Comparison of ENCODE assay signal across 8 cellular contexts in genomic region chr2:69829243-69830044, GRCh38. TPM values are rescaled to one million over a fixed set of nuclear protein-coding genes. Genes with fewer than 3 reads are reported as not detected.
DNase-seq lines count a peak whose midpoint lies in the region; ATAC-seq and TF ChIP-seq lines count a peak whose summit lies in the region.

Gene GMCL1 (plus strand): TSS chr2:69829660. CDS start chr2:69829893, 233 bp downstream.

- H2BK20ac ChIP-seq in IMR-90 (ENCODE audit: low read depth, low read length) = no peak within 1 kb of the TSS

- no peaks in the 10 kb centered on the region for H3K9me2 ChIP-seq in OCI-LY7 (ENCODE audit: insufficient read depth, low read length)

- CTCF ChIA-PET in IMR-90 (lab: Yijun Ruan, JAX) (no interaction called here), OCI-LY7 (lab: Charles Lee; ENCODE audit: unreplicated experiment) (interaction anchor here (0.6 kb wide), 1 partner anchor 104 kb away, joined by 3 read pairs; no protein-coding TSS in a partner anchor)

- H3K27ac ChIP-seq in IMR-90 (ENCODE audit: insufficient read depth, low read length) = peak within 1 kb of the TSS; percentile 80
- peak within 1 kb of the TSS; percentile 65 for H3K27ac ChIP-seq in OCI-LY7 (ENCODE audit: low read depth, low read length, poor library complexity, severe bottlenecking)

- TF ChIP-seq POLR2A in IMR-90 (IDR thresholded peaks at IDR 0.05; ENCODE audit: low read depth, low read length) = peak; percentile 86

- H2AK5ac ChIP-seq in IMR-90 (ENCODE audit: low read depth, low read length) = peak within 1 kb of the TSS; percentile 86; the same call in 1 of the 2 replicates

- H2BK120ac ChIP-seq in IMR-90 (ENCODE audit: low read depth, low read length) = peak within 1 kb of the TSS; percentile 74

- H3K4me1 ChIP-seq in IMR-90 (ENCODE audit: control insufficient read depth, insufficient read depth, low read length) (0 out of 2 replicates have a peak, but pooled peaks cover 2% of the 10 kb centered on the region), OCI-LY7 (ENCODE audit: insufficient read depth, low read length, poor library complexity, severe bottlenecking) (peaks cover 27% of the 10 kb centered on the region), mononuclear cell (ENCODE audit: insufficient read depth, low read length) (peaks cover 24% of the 10 kb centered on the region)

- no peaks in the 10 kb centered on the region for H3K9me3 ChIP-seq in IMR-90 (ENCODE audit: control insufficient read depth, insufficient read depth, low read length)
- no peaks in the 10 kb centered on the region for H3K9me3 ChIP-seq in OCI-LY7 (ENCODE audit: low read length)
- H3K9me3 ChIP-seq in mononuclear cell (ENCODE audit: low read depth, low read length) = no peaks in the 10 kb centered on the region

- peak within 1 kb of the TSS; percentile 99 for H4K8ac ChIP-seq in IMR-90 (ENCODE audit: low read depth in 2 of 2, low read length in 2 of 2)

- H3K27me3 ChIP-seq in IMR-90 (ENCODE audit: control insufficient read depth, insufficient read depth, low read length) = no peaks in the 10 kb centered on the region
- H3K27me3 ChIP-seq in mononuclear cell (ENCODE audit: insufficient read depth, low read length) = no peaks in the 10 kb centered on the region

- TF ChIP-seq CTCF in IMR-90 (conservative IDR thresholded peaks at IDR 0.05; ENCODE audit: low read depth, low read length) = no peak
- TF ChIP-seq CTCF in OCI-LY7 (conservative IDR thresholded peaks at IDR 0.05; ENCODE audit: low read length) = no peak
- no peak for TF ChIP-seq CTCF in epithelial cell of esophagus (IDR thresholded peaks at IDR 0.05; ENCODE audit: insufficient read depth, low read depth, low read length, missing control alignments)

- peak; percentile 92 for DNase-seq in DMS114 treated with DMSO at 0.1 percent for 48 hours (lab: John Stamatoyannopoulos, UW; ENCODE audit: unreplicated experiment)
- peak; percentile 94 for DNase-seq in IMR-90
- peak; percentile 98 for DNase-seq in OCI-LY7 (ENCODE audit: low spot score)
- peak; percentile 99 for DNase-seq in activated T-cell treated with anti-CD3 and anti-CD28 coated beads for 1 hour (ENCODE audit: low read depth)
- peak; percentile 97 for DNase-seq in epithelial cell of esophagus (ENCODE audit: low read depth)
- DNase-seq in stimulated activated CD8-positive, alpha-beta memory T cell treated with anti-CD3 and anti-CD28 coated beads, Interleukin-2, amount 100 ng/mL, for 48 hours (ENCODE audit: low read depth in 2 of 2) = peak; percentile 99

- H4K91ac ChIP-seq in IMR-90 (ENCODE audit: insufficient read depth, low read depth, low read length) = peak within 1 kb of the TSS; percentile 84

- no TSS peak for BruUV-seq in IMR-90 (replicated peaks; lab: Mats Ljungman, UMichigan)
- BruUV-seq in OCI-LY7 (replicated peaks; lab: Mats Ljungman, UMichigan) = no TSS peak

- H2AK9ac ChIP-seq in IMR-90 (replicated peaks; ENCODE audit: low read depth, low read length, poor library complexity) = peak within 1 kb of the TSS; percentile 95

- peak within 1 kb of the TSS; percentile 59 for H3K18ac ChIP-seq in IMR-90 (ENCODE audit: low read depth, low read length)

- H3K56ac ChIP-seq in IMR-90 (ENCODE audit: extremely low read depth, insufficient read depth, low read length) = peak within 1 kb of the TSS; percentile 91

- peak within 1 kb of the TSS; percentile 44 for H3K23ac ChIP-seq in IMR-90 (ENCODE audit: low read depth, low read length)

- dilution Hi-C loops in IMR-90 (cut with HindIII; ENCODE audit: low sequenced_read_pairs, unreplicated experiment) = no loop called here

- POLR2A ChIA-PET in IMR-90 (lab: Charles Lee; ENCODE audit: unreplicated experiment) (no interaction called here), OCI-LY7 (lab: Charles Lee) (interaction anchor here (0.8 to 2.3 kb wide), 10 partner anchors 10 to 464 kb away, joined by 3 to 8 read pairs (median 4); partner anchors contain the start of gene SNRPG)

- peak within 1 kb of the TSS; percentile 85 for H3K9ac ChIP-seq in IMR-90 (ENCODE audit: low read depth, low read length)

- H3K14ac ChIP-seq in IMR-90 (replicated peaks; ENCODE audit: low read depth, low read length) = peak within 1 kb of the TSS; percentile 97

- peak within 1 kb of the TSS; percentile 92 for H4K5ac ChIP-seq in IMR-90 (ENCODE audit: low read depth, low read length)

- H2AFZ ChIP-seq in IMR-90 (replicated peaks; ENCODE audit: low read length, poor library complexity) = peak within 1 kb of the TSS; percentile 97
- H2AFZ ChIP-seq in OCI-LY7 (ENCODE audit: low read length) = peak within 1 kb of the TSS; percentile 99

- intact Hi-C loops in IMR-90 (cut with micrococcal nuclease) (loop anchor here (5.0 to 10.0 kb wide), 2 partner anchors 55 to 1362 kb away; partner anchors contain the start of genes APLF and FBXO48), OCI-LY7 (cut with micrococcal nuclease; ENCODE audit: unreplicated experiment) (loop anchor here (5.0 to 10.0 kb wide), 2 partner anchors 185 to 258 kb away; partner anchors contain the start of genes AAK1 and PCBP1)

- 0 out of 2 replicates have a peak, but pooled peaks cover 6% of the 10 kb centered on the region for H3K9me1 ChIP-seq in IMR-90 (ENCODE audit: insufficient read depth, low read length)

- H2BK15ac ChIP-seq in IMR-90 (ENCODE audit: low read depth, low read length) = peak within 1 kb of the TSS; percentile 83; the same call in 2 of the 3 replicates

- H3K36me3 ChIP-seq in IMR-90 (ENCODE audit: control insufficient read depth, insufficient read depth, low read length) (no peaks in the 10 kb centered on the region), OCI-LY7 (ENCODE audit: insufficient read depth, low read length) (peaks cover 32% of the 10 kb centered on the region)

- peak within 1 kb of the TSS; percentile 83 for H3K4me2 ChIP-seq in IMR-90 (ENCODE audit: low read depth, low read length)
- peak within 1 kb of the TSS; percentile 90 for H3K4me2 ChIP-seq in OCI-LY7 (ENCODE audit: low read length)

- peak within 1 kb of the TSS; percentile 58 for H3K4me3 ChIP-seq in IMR-90 (ENCODE audit: insufficient read depth, low read depth, low read length)
- peak within 1 kb of the TSS; percentile 94 for H3K4me3 ChIP-seq in OCI-LY7 (ENCODE audit: low read depth, low read length, poor library complexity, severe bottlenecking)
- peak within 1 kb of the TSS; percentile 85 for H3K4me3 ChIP-seq in epithelial cell of esophagus (ENCODE audit: low read length)
- H3K4me3 ChIP-seq in mononuclear cell (ENCODE audit: low read length) = peak within 1 kb of the TSS; percentile 82

- peaks cover 14 to 36% of the 10 kb centered on the region in 2 experiments; a peak in 3 of 4 replicates for H3K79me1 ChIP-seq in IMR-90 (ENCODE audit: low read depth in 1 of 2, low read length in 2 of 2)

- TF ChIP-seq RAD21 in IMR-90 (IDR thresholded peaks at IDR 0.05; ENCODE audit: low read length) = no peak

- in situ Hi-C loops in IMR-90 (cut with MboI; ENCODE audit: low sequenced_read_pairs) = no loop called here

- no peaks in the 10 kb centered on the region for H4K20me1 ChIP-seq in IMR-90 (ENCODE audit: insufficient read depth, low read length)
- H4K20me1 ChIP-seq in OCI-LY7 (ENCODE audit: insufficient read depth, low read length) = peaks cover 8% of the 10 kb centered on the region

- H3K4ac ChIP-seq in IMR-90 (ENCODE audit: low read depth, low read length) = peak within 1 kb of the TSS; percentile 89

- WGBS in IMR-90 (ENCODE audit: extremely low coverage in 2 of 2, insufficient read length in 1 of 2), 2 experiments = 0% methylated on average over 41 of the region's 74 CpGs; no CpG with 5 or more reads in 1 of the 2 experiments

- peak within 1 kb of the TSS; percentile 80 for H2BK5ac ChIP-seq in IMR-90 (ENCODE audit: low read depth, low read length, poor library complexity, severe bottlenecking)

- peak; percentile 87 for ATAC-seq in GM21529 (IDR thresholded peaks at IDR 0.05; ENCODE audit: unreplicated experiment)
- ATAC-seq in IMR-90 (ENCODE audit: low read depth) = peak; percentile 95

- peaks cover 45% of the 10 kb centered on the region for H3K79me2 ChIP-seq in OCI-LY7 (ENCODE audit: insufficient read depth, low read depth, low read length)

TF ChIP-seq in IMR-90, 13 proteins besides CTCF, POLR2A, EP300 and RAD21:
- TF ChIP-seq USF2 (IDR thresholded peaks at IDR 0.05; ENCODE audit: low read depth, low read length) = no peak
- TF ChIP-seq RCOR1 (IDR thresholded peaks at IDR 0.05; ENCODE audit: insufficient replicate concordance, low read length) = no peak
- TF ChIP-seq BHLHE40 (IDR thresholded peaks at IDR 0.05; ENCODE audit: low read depth, low read length) = peak; percentile 12; the same call in 1 of the 2 replicates
- no peak; the same call in 1 of the 2 replicates for TF ChIP-seq NFE2L2 (IDR thresholded peaks at IDR 0.05; ENCODE audit: low read depth, low read length)
- TF ChIP-seq CEBPB (IDR thresholded peaks at IDR 0.05; ENCODE audit: low read depth, low read length) = peak; percentile 100
- peak; percentile 88 for TF ChIP-seq MXI1 (IDR thresholded peaks at IDR 0.05; ENCODE audit: borderline replicate concordance, low read depth, low read length)
- TF ChIP-seq SMC3 (IDR thresholded peaks at IDR 0.05; ENCODE audit: low read depth, low read length) = no peak
- TF ChIP-seq CHD1 (IDR thresholded peaks at IDR 0.05; ENCODE audit: low read depth, low read length) = no peak
- TF ChIP-seq RFX5 (IDR thresholded peaks at IDR 0.05; ENCODE audit: low read depth, low read length) = no peak
- peak; percentile 88; the same call in 1 of the 2 replicates for TF ChIP-seq MAZ (IDR thresholded peaks at IDR 0.05; ENCODE audit: borderline replicate concordance, low read depth, low read length)
- no peak for TF ChIP-seq MAFK (IDR thresholded peaks at IDR 0.05; ENCODE audit: low read depth, low read length)
- no peak for TF ChIP-seq FOS (IDR thresholded peaks at IDR 0.05; ENCODE audit: low read depth, low read length)

RNA-seq across cellular contexts. Expression of gene GMCL1, which starts in this region (rescaled TPM):
- total RNA-seq in IMR-90 (2012; rRNA removed) (3.4 and 6.1 TPM in 2 replicates), OCI-LY7 (2022) (25.9 and 28.2 TPM in 2 replicates), mononuclear cell (18.6 TPM)
- polyA plus RNA-seq in IMR-90 (2012; rRNA removed) = 2.3 and 2.8 TPM in 2 replicates
- 2.8 and 3.0 TPM in 2 replicates for polyA plus RNA-seq in IMR-90 (2012; cell fraction: cytosol; rRNA removed)
- 4.0 and 4.2 TPM in 2 replicates for polyA plus RNA-seq in IMR-90 (2012; cell fraction: nucleus; rRNA removed; ENCODE audit: low replicate concordance)
- total RNA-seq in OCI-LY7 (2014; rRNA removed; shearing (Covaris generic)) = 11.9 and 14.4 TPM in 2 replicates

Comparison
In these comparisons a context has a peak if more than half of its experiments do, and no peak if none do; other contexts are left out.
1. Peak in every context shown above with its lines: DNase-seq, ATAC-seq, H3K4me3 ChIP-seq and H3K27ac ChIP-seq.